Comparison of ENCODE assay signal across 13 cellular contexts in the genomic region with DNA sequence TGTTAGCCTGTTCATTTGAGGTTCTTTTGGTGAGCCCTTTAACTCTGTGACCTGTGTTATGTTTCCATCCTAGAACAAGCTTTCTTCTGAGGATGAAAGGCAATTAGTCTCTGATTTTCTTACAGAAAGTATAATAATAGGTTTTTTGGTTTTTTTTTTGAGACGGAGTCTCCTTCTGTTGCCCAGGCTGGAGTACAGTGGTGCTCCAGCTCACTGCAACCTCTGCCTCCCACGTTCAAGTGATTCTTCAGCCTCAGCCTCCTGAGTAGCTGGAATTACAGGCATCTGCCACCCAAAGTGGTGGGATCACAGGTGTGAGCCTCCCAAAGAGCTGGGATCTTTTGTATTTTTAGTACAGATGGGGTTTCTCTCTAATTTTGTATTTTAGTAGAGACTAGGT. TPM values are rescaled to one million over a fixed set of nuclear protein-coding genes. Genes with fewer than 3 reads are reported as not detected.
DNase-seq lines count a peak whose midpoint lies in the region; ATAC-seq, FAIRE-seq and TF ChIP-seq lines count a peak whose summit lies in the region.
"Had no signal": no experiment of that assay in that cellular context is flagged by ENCODE, and none has a peak within 500 bp of the region (broad histone marks: within the 10 kb centered on the region; RNA-seq: fewer than 3 reads in every experiment).

No MANE protein-coding gene starts in this region.

- FAIRE-seq in A549 (lab: Jason Lieb, UNC), result no peak

- no peak overlapping the region for H3K4me3 Mint-ChIP-seq in neural progenitor cell
- no peak overlapping the region for H3K4me3 Mint-ChIP-seq in activated CD4-positive, alpha-beta T cell treated with anti-CD3 and anti-CD28 coated beads for 36 hours
- H3K4me3 Mint-ChIP-seq: activated CD4-positive, alpha-beta memory T cell treated with anti-CD3 and anti-CD28 coated beads for 36 hours; stimulated activated effector memory CD8-positive, alpha-beta T cell treated with anti-CD3 and anti-CD28 coated beads, Interleukin-12 subunit alpha, Interleukin-12 subunit beta, amount 100 ng/mL, for 72 hours had no signal

- in situ Hi-C loops in mammary epithelial cell (cut with MboI; ENCODE audit: low sequenced_read_pairs in 2 of 2), result loop anchor here in 1 of 2 donors (10.0 kb wide), 1 partner anchor 505 kb away; no protein-coding TSS in a partner anchor

- no TSS peak for BruUV-seq in mammary epithelial cell (replicated peaks; lab: Mats Ljungman, UMichigan)

- TF ChIP-seq POLR2A in A549 (IDR thresholded peaks at IDR 0.05; ENCODE audit: low read length), result no peak

- H3K27ac Mint-ChIP-seq in neural progenitor cell, result no peak overlapping the region
- no peak overlapping the region for H3K27ac Mint-ChIP-seq in activated CD4-positive, alpha-beta T cell treated with anti-CD3 and anti-CD28 coated beads for 36 hours
- H3K27ac Mint-ChIP-seq: activated CD4-positive, alpha-beta memory T cell treated with anti-CD3 and anti-CD28 coated beads for 36 hours; stimulated activated effector memory CD8-positive, alpha-beta T cell treated with anti-CD3 and anti-CD28 coated beads, Interleukin-12 subunit alpha, Interleukin-12 subunit beta, amount 100 ng/mL, for 72 hours had no signal

- peaks cover 2% of the 10 kb centered on the region for H3K9me3 Mint-ChIP-seq in neural progenitor cell
- no peaks in the 10 kb centered on the region for H3K9me3 Mint-ChIP-seq in activated CD4-positive, alpha-beta T cell treated with anti-CD3 and anti-CD28 coated beads for 36 hours (ENCODE audit: low read depth)
- H3K9me3 Mint-ChIP-seq: activated CD4-positive, alpha-beta memory T cell treated with anti-CD3 and anti-CD28 coated beads for 36 hours; stimulated activated effector memory CD8-positive, alpha-beta T cell treated with anti-CD3 and anti-CD28 coated beads, Interleukin-12 subunit alpha, Interleukin-12 subunit beta, amount 100 ng/mL, for 72 hours had no signal

- TF ChIP-seq RAD21 in A549 (conservative IDR thresholded peaks at IDR 0.05 in 1 of 2, IDR thresholded peaks at IDR 0.05 in 1 of 2), result no peak

- peak overlapping the region; percentile 63 for H2AFZ ChIP-seq in mammary epithelial cell (ENCODE audit: low read depth, low read length)
- H2AFZ ChIP-seq in neural progenitor cell (replicated peaks), result peak overlapping the region; percentile 57

- H3K4me1 Mint-ChIP-seq in neural progenitor cell, result no peaks in the 10 kb centered on the region
- H3K4me1 Mint-ChIP-seq in activated CD4-positive, alpha-beta T cell treated with anti-CD3 and anti-CD28 coated beads for 36 hours, result peaks cover 6% of the 10 kb centered on the region

- H3K79me2 ChIP-seq in mammary epithelial cell (ENCODE audit: insufficient read depth, low read length), result no peaks in the 10 kb centered on the region
- no peaks in the 10 kb centered on the region for H3K79me2 ChIP-seq in neural progenitor cell (ENCODE audit: low read depth)

- peak in 1 of 2 experiments; percentile 31; a peak in 2 of 6 replicates for ATAC-seq in A549
- no peak for ATAC-seq in activated CD4-positive, alpha-beta T cell treated with anti-CD3 and anti-CD28 coated beads for 36 hours
- ATAC-seq: stimulated activated effector memory CD8-positive, alpha-beta T cell treated with anti-CD3 and anti-CD28 coated beads, Interleukin-12 subunit alpha, Interleukin-12 subunit beta, amount 100 ng/mL, for 72 hours had no signal

- no peaks in the 10 kb centered on the region for H3F3A ChIP-seq in neural progenitor cell (ENCODE audit: low read depth)

- H3K9me3 ChIP-seq in A549 (no peaks in the 10 kb centered on the region), mammary epithelial cell (replicated peaks; ENCODE audit: insufficient read depth, low read length) (no peaks in the 10 kb centered on the region), neural progenitor cell (ENCODE audit: low read depth) (no peaks in the 10 kb centered on the region)

- DNase-seq in A549 (ENCODE audit: low read depth in 1 of 2, low spot score in 1 of 2), result no peak
- peak; percentile 33 for DNase-seq in NCI-H2171 (lab: John Stamatoyannopoulos, UW)
- no peak for DNase-seq in mammary epithelial cell
- DNase-seq in neural progenitor cell (ENCODE audit: low spot score), result no peak
- DNase-seq in NCI-H345 treated with DMSO at 0.1 percent for 48 hours (lab: John Stamatoyannopoulos, UW; ENCODE audit: unreplicated experiment), result no peak
- DNase-seq in activated CD4-positive, alpha-beta T cell treated with anti-CD3 and anti-CD28 coated beads for 36 hours, result no peak
- DNase-seq in activated naive CD4-positive, alpha-beta T cell (lab: John Stamatoyannopoulos, UW), result no peak
- no peak for DNase-seq in OCI-M1 (lab: John Stamatoyannopoulos, UW)
- DNase-seq: activated CD4-positive, alpha-beta memory T cell treated with anti-CD3 and anti-CD28 coated beads for 36 hours; activated T-cell treated with anti-CD3 and anti-CD28 coated beads, Interleukin-2, amount 50 U/mL, for 48 hours; GF-D8; NCI-H226 had no signal

- H3K27me3 ChIP-seq in mammary epithelial cell (ENCODE audit: insufficient read depth, low read length), result no peaks in the 10 kb centered on the region
- no peaks in the 10 kb centered on the region for H3K27me3 ChIP-seq in neural progenitor cell

- no peaks in the 10 kb centered on the region for H3K36me3 Mint-ChIP-seq in neural progenitor cell
- H3K36me3 Mint-ChIP-seq in activated CD4-positive, alpha-beta T cell treated with anti-CD3 and anti-CD28 coated beads for 36 hours (ENCODE audit: low read depth), result no peaks in the 10 kb centered on the region
- H3K36me3 Mint-ChIP-seq: activated CD4-positive, alpha-beta memory T cell treated with anti-CD3 and anti-CD28 coated beads for 36 hours; stimulated activated effector memory CD8-positive, alpha-beta T cell treated with anti-CD3 and anti-CD28 coated beads, Interleukin-12 subunit alpha, Interleukin-12 subunit beta, amount 100 ng/mL, for 72 hours had no signal

- TF ChIP-seq CTCF in A549 (IDR thresholded peaks at IDR 0.05) (no peak), mammary epithelial cell (conservative IDR thresholded peaks at IDR 0.05 in 1 of 2, IDR thresholded peaks at IDR 0.05 in 1 of 2; ENCODE audit: extremely low read depth in 1 of 2, insufficient read depth in 1 of 2, low read depth in 1 of 2, low read length in 2 of 2) (no peak), neural progenitor cell (IDR thresholded peaks at IDR 0.05) (no peak)

- H3K36me3 ChIP-seq in mammary epithelial cell (ENCODE audit: insufficient read depth, low read length), result no peaks in the 10 kb centered on the region
- no peaks in the 10 kb centered on the region for H3K36me3 ChIP-seq in neural progenitor cell

- H4K20me1 ChIP-seq in mammary epithelial cell (ENCODE audit: insufficient read depth, low read length) (no peaks in the 10 kb centered on the region), neural progenitor cell (ENCODE audit: low read depth) (no peaks in the 10 kb centered on the region)

- H3K4me1 ChIP-seq in A549 (no peaks in the 10 kb centered on the region), mammary epithelial cell (ENCODE audit: insufficient read depth, low read length) (no peaks in the 10 kb centered on the region), neural progenitor cell (no peaks in the 10 kb centered on the region)

- dilution Hi-C loops in mammary epithelial cell (cut with HindIII; ENCODE audit: low sequenced_read_pairs), result no loop called here

- CTCF ChIA-PET in A549 (lab: Yijun Ruan, JAX) (interaction anchor here (0.5 to 4.6 kb wide), 23 partner anchors 8 to 597 kb away, joined by 3 to 36 read pairs (median 4); a partner anchor contains a TSS), mammary epithelial cell (lab: Charles Lee; ENCODE audit: low non-redundant PET) (interaction anchor here (0.5 kb wide), 1 partner anchor 259 kb away, joined by 3 read pairs; no protein-coding TSS in a partner anchor)
- CTCF ChIA-PET in activated CD4-positive, alpha-beta T cell treated with anti-CD3 and anti-CD28 coated beads for 36 hours (lab: Charles Lee), result interaction anchor here (0.6 to 3.4 kb wide), 15 partner anchors 10 to 523 kb away, joined by 3 to 20 read pairs (median 4); no protein-coding TSS in a partner anchor

- peak overlapping the region; percentile 77 for H3K4me2 ChIP-seq in A549
- H3K4me2 ChIP-seq in mammary epithelial cell (ENCODE audit: insufficient read depth, low read depth, low read length), result peak overlapping the region; percentile 58
- H3K4me2 ChIP-seq in neural progenitor cell, result no peak overlapping the region

- no peak overlapping the region for H3K9ac ChIP-seq in mammary epithelial cell (ENCODE audit: insufficient read depth, low read length)
- no peak overlapping the region for H3K9ac ChIP-seq in neural progenitor cell

- intact Hi-C loops in mammary epithelial cell (cut with micrococcal nuclease), result loop anchor here (1.0 kb wide), 1 partner anchor 194 kb away; no protein-coding TSS in a partner anchor
- intact Hi-C loops in activated CD4-positive, alpha-beta T cell treated with anti-CD3 and anti-CD28 coated beads for 36 hours (cut with DNase I, micrococcal nuclease), result no loop called here

- H3K27me3 Mint-ChIP-seq in neural progenitor cell (ENCODE audit: insufficient read depth, low read depth), result peaks cover 2% of the 10 kb centered on the region
- H3K27me3 Mint-ChIP-seq in activated CD4-positive, alpha-beta T cell treated with anti-CD3 and anti-CD28 coated beads for 36 hours, result peaks cover 2% of the 10 kb centered on the region
- H3K27me3 Mint-ChIP-seq: activated CD4-positive, alpha-beta memory T cell treated with anti-CD3 and anti-CD28 coated beads for 36 hours had no signal

- WGBS in A549 (ENCODE audit: missing lambda C conversion rate), result 48% methylated on average over 2 of the region's 2 CpGs
- 20% methylated on average over 2 of the region's 2 CpGs for WGBS in mammary epithelial cell (ENCODE audit: low coverage, missing lambda C conversion rate)

- H3K4me3 ChIP-seq in A549, result no peak overlapping the region
- H3K4me3 ChIP-seq in mammary epithelial cell (replicated peaks in 1 of 3; ENCODE audit: insufficient read depth in 1 of 3, low read depth in 2 of 3, low read length in 3 of 3), result peak overlapping the region in 1 of 3 experiments; percentile 8
- no peak overlapping the region for H3K4me3 ChIP-seq in neural progenitor cell

- TF ChIP-seq EP300 in A549 (IDR thresholded peaks at IDR 0.05), result no peak

- POLR2A ChIA-PET in A549 (lab: Yijun Ruan, JAX), result no interaction called here
- POLR2A ChIA-PET in activated CD4-positive, alpha-beta T cell treated with anti-CD3 and anti-CD28 coated beads for 36 hours (lab: Charles Lee), result interaction anchor here (0.6 to 0.7 kb wide), 3 partner anchors 41 to 536 kb away, joined by 3 to 5 read pairs (median 3); no protein-coding TSS in a partner anchor

- no peak overlapping the region for H3K27ac ChIP-seq in A549
- no peak overlapping the region for H3K27ac ChIP-seq in mammary epithelial cell (ENCODE audit: insufficient read depth, low read depth, low read length)
- H3K27ac ChIP-seq in neural progenitor cell, result no peak overlapping the region

RNA-seq across cellular contexts. Expression of a gene that starts 52.7 kb away (rescaled TPM):
- 11.3 and 16.0 TPM in 2 replicates for polyA plus RNA-seq in A549 (2011; rRNA removed)
- polyA plus RNA-seq in A549 (2012; cell fraction: cytosol; rRNA removed), result 5.2 and 5.9 TPM in 2 replicates
- 53.5 and 56.8 TPM in 2 replicates for polyA plus RNA-seq in A549 (2012; cell fraction: nucleus; rRNA removed)
- polyA plus RNA-seq in A549 (2017; fragmentation: RNase III; extraction: RNeasy Plus Mini Kit Qiagen cat#74134 plus additional on column Dnase treatment), result 2.8 to 3.4 TPM (median 3.3 TPM) in 3 replicates
- 63.5 and 85.0 TPM in 2 replicates for polyA minus RNA-seq in A549 (2011; rRNA and poly(A)+ RNA removed)
- total RNA-seq in mammary epithelial cell, result 10 to 100 TPM; 44.6 to 65.3 TPM
- 11.5 TPM for polyA plus RNA-seq in mammary epithelial cell
- polyA minus RNA-seq in mammary epithelial cell, result 157 TPM
- total RNA-seq in neural progenitor cell (ENCODE audit: low replicate concordance), result 88.1 and 105 TPM in 2 replicates
- total RNA-seq in activated CD4-positive, alpha-beta T cell treated with anti-CD3 and anti-CD28 coated beads for 36 hours, result 10 to 100 TPM; 18.4 to 21.8 TPM
